Comparison of ENCODE assay signal across 28 cellular contexts in the genomic region with DNA sequence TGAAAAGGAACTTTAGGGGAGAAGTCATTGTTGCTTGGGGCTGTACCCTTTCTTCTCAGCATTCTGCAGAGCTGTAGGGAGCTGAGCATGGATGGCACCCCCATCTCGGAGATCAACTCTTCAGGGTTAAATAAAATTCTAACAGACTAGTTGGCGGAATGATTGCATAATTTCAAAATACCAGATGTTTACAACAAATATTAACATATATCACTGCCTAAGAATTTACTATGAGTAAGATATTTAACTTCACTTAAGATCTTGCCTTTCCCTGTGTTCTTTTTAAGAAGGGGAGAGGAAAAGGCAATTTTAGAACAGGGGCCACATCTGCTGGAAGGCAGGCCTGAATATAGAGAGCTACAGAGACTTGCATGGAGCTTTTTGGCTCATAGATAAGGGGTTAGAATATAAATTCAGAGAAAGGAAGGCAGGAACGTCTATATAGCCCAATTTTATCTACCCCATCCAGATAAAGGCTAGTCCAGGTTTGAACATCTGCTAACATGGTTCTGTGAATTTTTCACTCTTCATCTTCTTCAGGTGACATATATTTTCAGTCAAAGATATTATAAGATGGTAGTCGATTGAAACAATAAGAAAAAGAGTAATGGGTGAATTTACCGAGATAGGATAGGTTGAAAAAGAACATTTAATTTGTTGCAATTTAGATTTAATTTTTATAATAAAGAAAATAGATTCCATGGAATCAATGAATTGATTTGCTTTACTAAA. TPM values are rescaled to one million over a fixed set of nuclear protein-coding genes. Genes with fewer than 3 reads are reported as not detected.
DNase-seq lines count a peak whose midpoint lies in the region; ATAC-seq, FAIRE-seq and TF ChIP-seq lines count a peak whose summit lies in the region.
"Had no signal": no experiment of that assay in that cellular context is flagged by ENCODE, and none has a peak within 500 bp of the region (broad histone marks: within the 10 kb centered on the region; RNA-seq: fewer than 3 reads in every experiment).

A gene with protein sequence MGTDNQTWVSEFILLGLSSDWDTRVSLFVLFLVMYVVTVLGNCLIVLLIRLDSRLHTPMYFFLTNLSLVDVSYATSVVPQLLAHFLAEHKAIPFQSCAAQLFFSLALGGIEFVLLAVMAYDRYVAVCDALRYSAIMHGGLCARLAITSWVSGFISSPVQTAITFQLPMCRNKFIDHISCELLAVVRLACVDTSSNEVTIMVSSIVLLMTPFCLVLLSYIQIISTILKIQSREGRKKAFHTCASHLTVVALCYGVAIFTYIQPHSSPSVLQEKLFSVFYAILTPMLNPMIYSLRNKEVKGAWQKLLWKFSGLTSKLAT (plus strand): TSS at position 682 of the 732 bp plus-strand sequence. CDS start 5,127 bp downstream, outside the sequence.

- H4K20me1 ChIP-seq in HCT116 (ENCODE audit: insufficient read depth) (no peaks in the 10 kb centered on the region), HepG2 (ENCODE audit: insufficient read depth, low read length) (no peaks in the 10 kb centered on the region)
- H4K20me1 ChIP-seq: BLaER1 had no signal

- POLR2A ChIA-PET in HCT116 (lab: Charles Lee) (no interaction called here), HEK293T (lab: Yijun Ruan, JAX) (no interaction called here), HepG2 (lab: Yijun Ruan, JAX) (no interaction called here)

- H3K4me2 ChIP-seq in HCT116 (ENCODE audit: low read length) (no peak within 1 kb of the TSS), HepG2 (ENCODE audit: low read depth, low read length) (no peak within 1 kb of the TSS)
- H3K4me2 ChIP-seq: BLaER1 had no signal

- H3K27ac ChIP-seq in HCT116 (ENCODE audit: low read depth, low read length) (no peak within 1 kb of the TSS), kidney (ENCODE audit: low read depth in 2 of 2, low read length in 2 of 2) (no peak within 1 kb of the TSS), HepG2 (ENCODE audit: extremely low read length, insufficient read depth, low read length) (no peak within 1 kb of the TSS)
- H3K27ac ChIP-seq: 22Rv1, BLaER1, SK-N-MC had no signal

- peak; percentile 47 for FAIRE-seq in A204.1 (lab: Jason Lieb, UNC)
- peak; percentile 21 for FAIRE-seq in kidney (lab: Jason Lieb, UNC)
- no peak for FAIRE-seq in HepG2 (lab: Jason Lieb, UNC)
- FAIRE-seq: GM18507 had no signal

- TF ChIP-seq POLR2A in HCT116 (IDR thresholded peaks at IDR 0.05; ENCODE audit: borderline replicate concordance, extremely low read depth, insufficient read depth, insufficient read length) (no peak), HepG2 (IDR thresholded peaks at IDR 0.05; ENCODE audit: insufficient read depth in 1 of 2, low read depth in 2 of 2, low read length in 2 of 2) (no peak)

- CTCF ChIA-PET in HCT116 (lab: Charles Lee): no interaction called here
- CTCF ChIA-PET in HEK293T (lab: Yijun Ruan, JAX): no interaction called here
- CTCF ChIA-PET in HepG2 (lab: Yijun Ruan, JAX; ENCODE audit: low intra/inter-chr PET ratio, low total read pairs): no interaction called here

- H3K36me3 ChIP-seq in HCT116 (ENCODE audit: control insufficient read depth in 1 of 2, insufficient read depth in 2 of 2, low read length in 2 of 2): no peaks in the 10 kb centered on the region
- no peaks in the 10 kb centered on the region for H3K36me3 ChIP-seq in kidney (ENCODE audit: control insufficient read depth in 1 of 2, insufficient read depth in 2 of 2, low read length in 2 of 2)
- H3K36me3 ChIP-seq in HepG2 (replicated peaks in 1 of 2; ENCODE audit: control insufficient read depth in 1 of 2, insufficient read depth in 2 of 2, low read length in 2 of 2): no peaks in the 10 kb centered on the region
- H3K36me3 ChIP-seq: BLaER1, HAP-1 had no signal

- no peak for DNase-seq in HCT116 (ENCODE audit: low read depth, low spot score)
- no peak for DNase-seq in chondrocyte (ENCODE audit: low spot score)
- no peak for DNase-seq in kidney
- no peak for DNase-seq in HEK293T (ENCODE audit: extremely low spot score)
- DNase-seq in HepG2 (ENCODE audit: low spot score): no peak
- DNase-seq in nucleus accumbens (lab: John Stamatoyannopoulos, UW): no peak
- DNase-seq: ACHN; CD4-positive, CD25-positive, alpha-beta regulatory T cell; DMS153; DND-41; GOT3; KBM-7; NCI-H2029; NCI-H446; NCI-H526; SHP77 treated with DMSO at 0.1 percent for 48 hours; SW 1271 had no signal

- H3K27ac Mint-ChIP-seq in chondrocyte (ENCODE audit: unreplicated experiment): peak within 1 kb of the TSS; percentile 76
- H3K27ac Mint-ChIP-seq: CD4-positive, CD25-positive, alpha-beta regulatory T cell had no signal

- intact Hi-C loops in HCT116 (cut with micrococcal nuclease) (no loop called here), kidney (cut with DNase I) (no loop called here), HepG2 (cut with micrococcal nuclease; ENCODE audit: unreplicated experiment) (no loop called here)

- H3K9me3 ChIP-seq in HCT116 (ENCODE audit: control insufficient read depth in 1 of 2, insufficient read depth in 1 of 2, low read depth in 1 of 2, low read length in 2 of 2) (no peaks in the 10 kb centered on the region), kidney (ENCODE audit: control insufficient read depth in 1 of 2, low read length in 2 of 2) (no peaks in the 10 kb centered on the region), HepG2 (ENCODE audit: low read length) (no peaks in the 10 kb centered on the region)
- H3K9me3 ChIP-seq: BLaER1, HAP-1 had no signal

- H3K79me2 ChIP-seq in HCT116 (ENCODE audit: insufficient read depth, low read length) (no peaks in the 10 kb centered on the region), HepG2 (ENCODE audit: insufficient read depth, low read length) (no peaks in the 10 kb centered on the region)

- peaks cover 2% of the 10 kb centered on the region for H3K9me3 Mint-ChIP-seq in chondrocyte (ENCODE audit: low read depth)

- no peak within 1 kb of the TSS for H3K9ac ChIP-seq in HCT116 (ENCODE audit: low read length)
- no peak within 1 kb of the TSS for H3K9ac ChIP-seq in kidney (ENCODE audit: low read length in 2 of 2)
- H3K9ac ChIP-seq in HepG2 (ENCODE audit: insufficient read depth, low read depth, low read length): no peak within 1 kb of the TSS
- H3K9ac ChIP-seq: BLaER1 had no signal

- no peaks in the 10 kb centered on the region for H3K9me2 ChIP-seq in HCT116 (ENCODE audit: insufficient read depth)

- H3K4me1 ChIP-seq in HCT116 (ENCODE audit: control insufficient read depth in 1 of 2, insufficient read depth in 2 of 2, low read length in 2 of 2): no peaks in the 10 kb centered on the region
- H3K4me1 ChIP-seq in kidney (ENCODE audit: control insufficient read depth in 1 of 2, insufficient read depth in 1 of 2, low read depth in 1 of 2, low read length in 2 of 2): no peaks in the 10 kb centered on the region
- H3K4me1 ChIP-seq in HepG2 (ENCODE audit: insufficient read depth, low read length): peaks cover 15% of the 10 kb centered on the region
- H3K4me1 ChIP-seq: BLaER1 had no signal

- no peak for TF ChIP-seq EP300 in HepG2 (IDR thresholded peaks at IDR 0.05; ENCODE audit: low read depth in 2 of 2, low read length in 2 of 2)
- no peak for TF ChIP-seq EP300 in HepG2 (CRISPR knock-in tag; IDR thresholded peaks at IDR 0.05; ENCODE audit: borderline replicate concordance)

- H3K36me3 Mint-ChIP-seq in chondrocyte (ENCODE audit: low read depth): no peaks in the 10 kb centered on the region
- H3K36me3 Mint-ChIP-seq: CD4-positive, CD25-positive, alpha-beta regulatory T cell had no signal

- no peak for TF ChIP-seq CTCF in HCT116 (IDR thresholded peaks at IDR 0.05 in 2 of 3, conservative IDR thresholded peaks at IDR 0.05 in 1 of 3; ENCODE audit: borderline replicate concordance in 1 of 3, insufficient read depth in 1 of 3, low read depth in 2 of 3, low read length in 2 of 3)
- TF ChIP-seq CTCF in chondrocyte (IDR thresholded peaks at IDR 0.05): no peak
- no peak for TF ChIP-seq CTCF in kidney (IDR thresholded peaks at IDR 0.05; ENCODE audit: borderline replicate concordance, extremely low read depth, insufficient read depth)
- TF ChIP-seq CTCF in HepG2 (CRISPR knock-in tag; IDR thresholded peaks at IDR 0.05): no peak

- BruUV-seq in HCT116 (replicated peaks; lab: Mats Ljungman, UMichigan) (no TSS peak), HepG2 (replicated peaks; lab: Mats Ljungman, UMichigan) (no TSS peak)

- RAD21 ChIA-PET in HCT116 (lab: Charles Lee; ENCODE audit: low non-redundant PET in 1 of 2, low total read pairs in 2 of 2, uncharacterized antibody in 2 of 2, unreplicated experiment in 2 of 2): no interaction called here

- H3K4me3 Mint-ChIP-seq in chondrocyte (ENCODE audit: unreplicated experiment): no peak within 1 kb of the TSS
- H3K4me3 Mint-ChIP-seq: CD4-positive, CD25-positive, alpha-beta regulatory T cell had no signal

- peak within 1 kb of the TSS; percentile 39 for H2AFZ ChIP-seq in HCT116 (ENCODE audit: low read depth, low read length, poor library complexity, severe bottlenecking)
- H2AFZ ChIP-seq in HepG2 (ENCODE audit: low read length): no peak within 1 kb of the TSS

- H3K27me3 Mint-ChIP-seq in chondrocyte (ENCODE audit: low read depth): peaks cover 14% of the 10 kb centered on the region

- peaks cover 29% of the 10 kb centered on the region for H3K4me1 Mint-ChIP-seq in chondrocyte (ENCODE audit: low read depth)
- H3K4me1 Mint-ChIP-seq: CD4-positive, CD25-positive, alpha-beta regulatory T cell had no signal

- WGBS in HepG2 (ENCODE audit: low lambda C conversion rate): 83% methylated on average over 5 of the region's 5 CpGs

- ATAC-seq in HCT116 (no peak), HepG2 (no peak), GM19467 (IDR thresholded peaks at IDR 0.05; ENCODE audit: unreplicated experiment) (no peak)
- ATAC-seq: Panc1 had no signal

- in situ Hi-C loops in HepG2 (cut with HindIII; ENCODE audit: extremely low pct_ligation_motif_present, low pct_unique_long_range_greater_than_20kb): no loop called here

- H3K4me3 ChIP-seq in HCT116 (replicated peaks in 1 of 2; ENCODE audit: low read depth in 1 of 2, low read length in 2 of 2) (no peak within 1 kb of the TSS), kidney (ENCODE audit: low read length in 2 of 2) (no peak within 1 kb of the TSS), HepG2 (replicated peaks in 1 of 3; ENCODE audit: insufficient read depth in 1 of 3, low read depth in 2 of 3, low read length in 3 of 3) (no peak within 1 kb of the TSS)
- H3K4me3 ChIP-seq: BLaER1, HAP-1, SK-N-MC had no signal

- TF ChIP-seq RAD21 in HCT116 (IDR thresholded peaks at IDR 0.05; ENCODE audit: low read depth) (no peak), HepG2 (CRISPR knock-in tag; IDR thresholded peaks at IDR 0.05) (no peak)

- H3K27me3 ChIP-seq in HCT116 (ENCODE audit: insufficient read depth, low read length) (no peaks in the 10 kb centered on the region), HepG2 (ENCODE audit: control insufficient read depth in 1 of 2, insufficient read depth in 2 of 2, low read length in 2 of 2) (no peaks in the 10 kb centered on the region)
- H3K27me3 ChIP-seq: BLaER1 had no signal

RNA-seq across cellular contexts. Expression of the gene that starts here (rescaled TPM):
- total RNA-seq in HCT116 (2021; ENCODE audit: unreplicated experiment) (not detected), chondrocyte (not detected in 3 replicates), kidney (not detected), HepG2 (2016; rRNA removed; fragmentation: Illumina TruSeq; extraction: Trizol) (0.90 and 1.5 TPM in 2 replicates)
- polyA plus RNA-seq in HCT116 (2012): not detected in 2 replicates
- polyA plus RNA-seq in kidney (ENCODE audit: insufficient read depth, low read depth, low replicate concordance) (not detected), HepG2 (2011; rRNA removed) (0.35 and 0.36 TPM in 2 replicates)
- total RNA-seq in HepG2 (2016; cell fraction: cytosol; rRNA removed; fragmentation: Illumina TruSeq; extraction: Trizol; ENCODE audit: low read depth): 0.40 and 0.88 TPM in 2 replicates
- total RNA-seq in HepG2 (2016; cell fraction: insoluble cytoplasmic fraction; rRNA removed; fragmentation: Illumina TruSeq; extraction: Trizol): 1.4 TPM in 2 replicates
- 0.65 and 0.79 TPM in 2 replicates for total RNA-seq in HepG2 (2016; cell fraction: membrane; rRNA removed; fragmentation: Illumina TruSeq; extraction: Trizol)
- total RNA-seq in HepG2 (2016; cell fraction: nucleus; rRNA removed; fragmentation: Illumina TruSeq; extraction: Trizol): 3.2 and 3.8 TPM in 2 replicates
- polyA plus RNA-seq in HepG2 (2011; cell fraction: cytosol; rRNA removed): 0.16 and 0.51 TPM in 2 replicates
- 0.45 and 0.62 TPM in 2 replicates for polyA plus RNA-seq in HepG2 (2011; cell fraction: nucleus; rRNA removed)
- 2.4 TPM in 1 of 2 replicates, not detected in the other for polyA plus RNA-seq in HepG2 (2012)
- 0.49 and 0.78 TPM in 2 replicates for polyA plus RNA-seq in HepG2 (2016; cell fraction: cytosol; fragmentation: Illumina TruSeq; extraction: Trizol; ENCODE audit: low read depth)
- polyA plus RNA-seq in HepG2 (2016; cell fraction: insoluble cytoplasmic fraction; fragmentation: Illumina TruSeq; extraction: Trizol; ENCODE audit: low read depth): 0.47 and 0.98 TPM in 2 replicates
- polyA plus RNA-seq in HepG2 (2016; cell fraction: membrane; fragmentation: Illumina TruSeq; extraction: Trizol; ENCODE audit: low read depth): 0.63 and 1.0 TPM in 2 replicates
- polyA plus RNA-seq in HepG2 (2016; cell fraction: nucleus; fragmentation: Illumina TruSeq; extraction: Trizol; ENCODE audit: insufficient read depth, low read depth): 1.4 and 2.3 TPM in 2 replicates
- 4.0 TPM in 1 of 2 replicates, not detected in the other for polyA minus RNA-seq in HepG2 (2011; rRNA and poly(A)+ RNA removed; ENCODE audit: low replicate concordance)
- polyA minus RNA-seq in HepG2 (2011; cell fraction: cytosol; rRNA and poly(A)+ RNA removed): not detected in 2 replicates
- 4.9 and 7.5 TPM in 2 replicates for polyA minus RNA-seq in HepG2 (2011; cell fraction: nucleus; rRNA and poly(A)+ RNA removed)
- total RNA-seq: CD4-positive, CD25-positive, alpha-beta regulatory T cell; HT-29; LHCN-M2; MCF 10A had no signal
- polyA plus RNA-seq: CD4-positive, CD25-positive, alpha-beta regulatory T cell had no signal
